In the genomic region with DNA sequence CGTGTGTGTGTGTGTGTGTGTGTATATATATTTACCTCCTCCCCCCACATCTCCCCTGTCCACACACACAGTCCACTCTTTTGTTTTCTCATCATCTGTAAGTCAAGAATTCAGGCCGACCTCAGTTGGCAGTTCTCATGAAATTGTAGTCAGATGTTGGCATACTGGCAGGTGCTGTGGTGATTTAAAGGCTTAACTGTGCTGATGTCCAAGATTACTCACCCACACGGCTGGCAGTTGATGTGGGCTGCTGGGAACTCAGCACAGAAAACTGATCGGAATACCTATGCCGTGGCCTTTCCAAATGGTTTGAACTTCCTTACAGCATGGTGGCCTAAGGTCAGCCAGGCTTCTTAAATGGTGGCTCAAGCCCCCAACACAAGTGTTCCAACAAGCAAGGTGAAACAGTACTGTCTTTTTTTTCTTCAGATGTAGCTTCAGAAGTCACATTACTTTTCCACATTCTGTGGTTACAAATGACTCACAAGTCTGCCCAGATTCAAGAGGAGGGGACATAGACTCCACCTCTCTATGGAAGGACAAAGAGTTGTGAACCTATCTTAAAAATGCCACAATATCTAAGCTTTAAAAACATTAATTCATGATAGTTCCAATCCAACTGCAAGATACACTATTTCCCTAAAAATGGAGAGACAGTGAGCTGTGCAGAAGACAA, we compare ENCODE assay signal across 22 cellular contexts.
"Had no signal": no experiment of that assay in that cellular context is flagged by ENCODE, and none has a peak within 500 bp of the region (broad histone marks: within the 10 kb centered on the region; RNA-seq: fewer than 3 reads in every experiment).

No MANE protein-coding gene starts in this region.

- H3K27me3 ChIP-seq: ascending aorta, colonic mucosa, esophagus squamous epithelium, right lobe of liver, spleen had no signal

- H3K4me3 ChIP-seq: ascending aorta, colonic mucosa, esophagus squamous epithelium, left ventricle myocardium inferior, right lobe of liver, spleen, thoracic aorta had no signal

- H3K9me3 Mint-ChIP-seq: activated CD4-positive, alpha-beta T cell treated with anti-CD3 and anti-CD28 coated beads, Interleukin-2, amount 10 ng/mL, durations not matched to agents 24 days and 14 days; activated naive CD8-positive, alpha-beta T cell treated with anti-CD3 and anti-CD28 coated beads, Interleukin-2, amount 50 U/mL, for 24 hours; T-helper 2 cell treated with Interferon-gamma antibody and Interleukin-4, amounts not matched to agents 5 μg/mL and 100 μg/mL, for 36 hours had no signal

- FAIRE-seq: kidney had no signal

- H3K4me3 Mint-ChIP-seq: activated CD4-positive, alpha-beta T cell treated with anti-CD3 and anti-CD28 coated beads, Interleukin-2, amount 10 ng/mL, durations not matched to agents 24 days and 14 days; activated CD8-positive, alpha-beta T cell treated with anti-CD3 and anti-CD28 coated beads, Interleukin-2, amount 10 ng/mL, durations not matched to agents 7 days and 5 days; activated naive CD8-positive, alpha-beta T cell treated with anti-CD3 and anti-CD28 coated beads, Interleukin-2, amount 50 U/mL, for 24 hours; nephron progenitor cell; T-helper 2 cell treated with Interferon-gamma antibody and Interleukin-4, amounts not matched to agents 5 μg/mL and 100 μg/mL, for 36 hours had no signal

- H3K9me3 ChIP-seq: colonic mucosa, right lobe of liver had no signal

- H3K4me1 ChIP-seq: ascending aorta, colonic mucosa, left ventricle myocardium inferior, right lobe of liver, spleen had no signal

- DNase-seq: activated CD4-positive, alpha-beta T cell treated with anti-CD3 and anti-CD28 coated beads, Interleukin-2, amount 10 ng/mL, durations not matched to agents 24 days and 14 days; activated CD4-positive, CD25-positive, alpha-beta regulatory T cell; activated CD8-positive, alpha-beta memory T cell treated with anti-CD3 and anti-CD28 coated beads, Interleukin-2, amount 50 U/mL, for 4 hours; activated CD8-positive, alpha-beta T cell treated with anti-CD3 and anti-CD28 coated beads, Interleukin-2, amount 10 ng/mL, durations not matched to agents 7 days and 5 days; activated naive CD4-positive, alpha-beta T cell treated with Interleukin-2 at 50 U/mL for 16 hours; activated naive CD8-positive, alpha-beta T cell treated with anti-CD3 and anti-CD28 coated beads, Interleukin-2, amount 50 U/mL, for 24 hours; colonic mucosa; esophagus squamous epithelium; hippocampal formation; kidney; left ventricle myocardium inferior; mesenchymal stem cell; nephron progenitor cell; occipital lobe; right lobe of liver; spleen; stimulated activated CD4-positive, alpha-beta T cell treated with anti-CD3 and anti-CD28 coated beads, Interleukin-1b, Interleukin-23, amount 100 ng/mL, for 48 hours; SW 1271 had no signal

- H3K27ac Mint-ChIP-seq: activated CD4-positive, alpha-beta T cell treated with anti-CD3 and anti-CD28 coated beads, Interleukin-2, amount 10 ng/mL, durations not matched to agents 24 days and 14 days; activated CD8-positive, alpha-beta T cell treated with anti-CD3 and anti-CD28 coated beads, Interleukin-2, amount 10 ng/mL, durations not matched to agents 7 days and 5 days; activated naive CD8-positive, alpha-beta T cell treated with anti-CD3 and anti-CD28 coated beads, Interleukin-2, amount 50 U/mL, for 24 hours; nephron progenitor cell; progenitor cell of endocrine pancreas; T-helper 2 cell treated with Interferon-gamma antibody and Interleukin-4, amounts not matched to agents 5 μg/mL and 100 μg/mL, for 36 hours had no signal

- H3K27me3 Mint-ChIP-seq: progenitor cell of endocrine pancreas had no signal

- H3K27ac ChIP-seq: ascending aorta, colonic mucosa, esophagus squamous epithelium, left ventricle myocardium inferior, right lobe of liver, spleen, thoracic aorta had no signal

- H3K4me1 Mint-ChIP-seq: activated CD4-positive, alpha-beta T cell treated with anti-CD3 and anti-CD28 coated beads, Interleukin-2, amount 10 ng/mL, durations not matched to agents 24 days and 14 days; activated naive CD8-positive, alpha-beta T cell treated with anti-CD3 and anti-CD28 coated beads, Interleukin-2, amount 50 U/mL, for 24 hours; nephron progenitor cell had no signal

- H3K36me3 ChIP-seq: ascending aorta, colonic mucosa, esophagus squamous epithelium, left ventricle myocardium inferior, right lobe of liver, spleen, thoracic aorta had no signal
